In genomic region chrX:137654481-137654880, GRCh38 we compare ENCODE assay signal across 21 cellular contexts.
"Had no signal": no experiment of that assay in that cellular context is flagged by ENCODE, and none has a peak within 500 bp of the region (broad histone marks: within the 10 kb centered on the region; RNA-seq: fewer than 3 reads in every experiment).

No MANE protein-coding gene starts in this region.

- H3K4me3 ChIP-seq: lower lobe of right lung, pancreas, right atrium auricular region, sigmoid colon, testis, tibial artery had no signal

- H3K36me3 ChIP-seq: lower lobe of right lung, neutrophil, pancreas, right atrium auricular region, sigmoid colon, tibial artery had no signal

- H3K27me3 Mint-ChIP-seq: effector memory CD8-positive, alpha-beta T cell; memory B cell; progenitor cell of endocrine pancreas; type B pancreatic cell had no signal

- DNase-seq: cortex of kidney; effector memory CD8-positive, alpha-beta T cell; erythroblast; head of caudate nucleus; left ventricle myocardium superior; lower lobe of right lung; natural killer cell; pancreas; sigmoid colon; stimulated activated CD4-positive, alpha-beta T cell treated with anti-CD3 and anti-CD28 coated beads, Interleukin-2, amount 100 ng/mL, for 24 hours; stimulated activated CD4-positive, alpha-beta T cell treated with anti-CD3 and anti-CD28 coated beads, Interleukin-4, amount 100 ng/mL, for 24 hours; stimulated activated naive CD4-positive, alpha-beta T cell treated with Interleukin-2 at 50 U/mL for 16 hours; substantia nigra; testis; tibial artery had no signal

- H3K27me3 ChIP-seq: neutrophil, pancreas, right atrium auricular region, sigmoid colon, testis, tibial artery had no signal

- H3K9me3 ChIP-seq: lower lobe of right lung, neutrophil, pancreas, sigmoid colon, testis, tibial artery had no signal

- H3K9me3 Mint-ChIP-seq: effector memory CD8-positive, alpha-beta T cell; stimulated activated effector memory CD8-positive, alpha-beta T cell treated with anti-CD3 and anti-CD28 coated beads, Interleukin-12 subunit alpha, Interleukin-12 subunit beta, amount 100 ng/mL, for 72 hours had no signal

- H3K36me3 Mint-ChIP-seq: memory B cell; natural killer cell; stimulated activated effector memory CD8-positive, alpha-beta T cell treated with anti-CD3 and anti-CD28 coated beads, Interleukin-12 subunit alpha, Interleukin-12 subunit beta, amount 100 ng/mL, for 72 hours; type B pancreatic cell had no signal

- H3K27ac ChIP-seq: lower lobe of right lung, neutrophil, pancreas, right atrium auricular region, sigmoid colon, testis, tibial artery had no signal

- H3K4me3 Mint-ChIP-seq: effector memory CD8-positive, alpha-beta T cell; memory B cell; natural killer cell; stimulated activated effector memory CD8-positive, alpha-beta T cell treated with anti-CD3 and anti-CD28 coated beads, Interleukin-12 subunit alpha, Interleukin-12 subunit beta, amount 100 ng/mL, for 72 hours; type B pancreatic cell had no signal

- H3K4me1 ChIP-seq: lower lobe of right lung, pancreas, right atrium auricular region, sigmoid colon, testis, tibial artery had no signal

- ATAC-seq: effector memory CD8-positive, alpha-beta T cell; left ventricle myocardium superior; lower lobe of right lung; natural killer cell; pancreas; stimulated activated effector memory CD8-positive, alpha-beta T cell treated with anti-CD3 and anti-CD28 coated beads, Interleukin-12 subunit alpha, Interleukin-12 subunit beta, amount 100 ng/mL, for 72 hours had no signal

- H3K27ac Mint-ChIP-seq: effector memory CD8-positive, alpha-beta T cell; memory B cell; natural killer cell; progenitor cell of endocrine pancreas; stimulated activated effector memory CD8-positive, alpha-beta T cell treated with anti-CD3 and anti-CD28 coated beads, Interleukin-12 subunit alpha, Interleukin-12 subunit beta, amount 100 ng/mL, for 72 hours; type B pancreatic cell had no signal

- H3K4me1 Mint-ChIP-seq: memory B cell; natural killer cell; stimulated activated effector memory CD8-positive, alpha-beta T cell treated with anti-CD3 and anti-CD28 coated beads, Interleukin-12 subunit alpha, Interleukin-12 subunit beta, amount 100 ng/mL, for 72 hours had no signal
